ENCODE assay signal across 20 cellular contexts in the genomic region with DNA sequence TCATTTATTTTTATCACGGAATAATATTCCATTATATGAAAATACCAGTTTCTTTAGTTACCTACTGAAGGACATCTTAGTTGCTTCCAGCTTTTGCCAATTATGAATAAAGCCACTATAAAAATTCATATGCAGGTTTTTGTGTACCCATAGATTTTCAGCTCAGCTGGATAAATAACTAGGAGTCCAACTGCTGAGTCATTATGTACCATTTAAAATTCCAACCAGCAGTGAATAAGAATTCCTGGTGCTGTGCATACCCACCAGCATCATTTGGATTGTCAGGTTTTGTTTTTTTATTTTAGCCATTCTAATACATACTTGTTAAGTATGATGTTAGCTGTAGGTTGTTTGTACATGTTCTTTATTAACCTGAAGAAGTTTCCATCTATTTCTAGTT. TPM values are rescaled to one million over a fixed set of nuclear protein-coding genes. Genes with fewer than 3 reads are reported as not detected.
A peak's percentile ranks its signal among the peaks of the same experiment; 100 is the strongest.
DNase-seq lines count a peak whose midpoint lies in the region; TF ChIP-seq lines count a peak whose summit lies in the region.
"Had no signal": no experiment of that assay in that cellular context is flagged by ENCODE, and none has a peak within 500 bp of the region (broad histone marks: within the 10 kb centered on the region; RNA-seq: fewer than 3 reads in every experiment).

No MANE protein-coding gene starts in this region.

- no peak for TF ChIP-seq CTCF in astrocyte of the spinal cord (IDR thresholded peaks at IDR 0.05; ENCODE audit: low read depth, low read length)
- TF ChIP-seq CTCF in fibroblast of the aortic adventitia (IDR thresholded peaks at IDR 0.05; ENCODE audit: insufficient read depth, low read length): no peak

- no peak overlapping the region for H3K4me3 ChIP-seq in astrocyte of the spinal cord (ENCODE audit: low read depth, low read length)
- H3K4me3 ChIP-seq in fibroblast of the aortic adventitia (ENCODE audit: low read depth, low read length): no peak overlapping the region
- H3K4me3 ChIP-seq: gastrocnemius medialis had no signal

- in situ Hi-C loops in astrocyte of the spinal cord (cut with HindIII; ENCODE audit: low sequenced_read_pairs): no loop called here
- in situ Hi-C loops in KBM-7 (cut with MboI; ENCODE audit: low pct_unique_long_range_greater_than_20kb, low sequenced_read_pairs): no loop called here

- peak; percentile 56 for DNase-seq in AG08395 (ENCODE audit: low spot score)
- peak; percentile 64 for DNase-seq in astrocyte of the spinal cord (ENCODE audit: low read depth, low spot score)
- peak; percentile 58 for DNase-seq in fibroblast of the aortic adventitia (ENCODE audit: low read depth)
- no peak for DNase-seq in NCI-H526 (lab: John Stamatoyannopoulos, UW)
- DNase-seq in KBM-7: no peak
- no peak for DNase-seq in NCI-H1436 treated with DMSO at 0.1 percent for 48 hours (lab: John Stamatoyannopoulos, UW)
- DNase-seq in activated CD8-positive, alpha-beta memory T cell treated with anti-CD3 and anti-CD28 coated beads, Interleukin-2, amount 50 U/mL, for 4 hours: no peak
- DNase-seq: activated CD8-positive, alpha-beta memory T cell treated with anti-CD3 and anti-CD28 coated beads, Interleukin-2, amount 10 ng/mL, durations not matched to agents 7 days and 5 days; AML-193; effector CD8-positive, alpha-beta T cell; gastrocnemius medialis; MM.1S; NCI-H2029; NCI-H82; nephron progenitor cell; retina; RPMI8226 had no signal

- no peak for TF ChIP-seq RAD21 in Ishikawa (IDR thresholded peaks at IDR 0.05; ENCODE audit: low read depth)

- no peak for TF ChIP-seq EP300 in Ishikawa (IDR thresholded peaks at IDR 0.05; ENCODE audit: borderline replicate concordance)

TF ChIP-seq in Ishikawa, 13 proteins besides CTCF, POLR2A, EP300 and RAD21:
- TF ChIP-seq TCF12 (IDR thresholded peaks at IDR 0.05; ENCODE audit: low read depth): no peak
- TF ChIP-seq, protein P1, sequence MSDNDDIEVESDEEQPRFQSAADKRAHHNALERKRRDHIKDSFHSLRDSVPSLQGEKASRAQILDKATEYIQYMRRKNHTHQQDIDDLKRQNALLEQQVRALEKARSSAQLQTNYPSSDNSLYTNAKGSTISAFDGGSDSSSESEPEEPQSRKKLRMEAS (IDR thresholded peaks at IDR 0.05): no peak
- TF ChIP-seq ZBTB7A (IDR thresholded peaks at IDR 0.05; ENCODE audit: low read depth): no peak
- no peak for TF ChIP-seq CREB1 (IDR thresholded peaks at IDR 0.05; ENCODE audit: low read depth)
- TF ChIP-seq TAF1 (IDR thresholded peaks at IDR 0.05; ENCODE audit: low read depth): no peak
- TF ChIP-seq FOXM1 (IDR thresholded peaks at IDR 0.05; ENCODE audit: borderline replicate concordance, low read depth): no peak
- TF ChIP-seq, protein P2, sequence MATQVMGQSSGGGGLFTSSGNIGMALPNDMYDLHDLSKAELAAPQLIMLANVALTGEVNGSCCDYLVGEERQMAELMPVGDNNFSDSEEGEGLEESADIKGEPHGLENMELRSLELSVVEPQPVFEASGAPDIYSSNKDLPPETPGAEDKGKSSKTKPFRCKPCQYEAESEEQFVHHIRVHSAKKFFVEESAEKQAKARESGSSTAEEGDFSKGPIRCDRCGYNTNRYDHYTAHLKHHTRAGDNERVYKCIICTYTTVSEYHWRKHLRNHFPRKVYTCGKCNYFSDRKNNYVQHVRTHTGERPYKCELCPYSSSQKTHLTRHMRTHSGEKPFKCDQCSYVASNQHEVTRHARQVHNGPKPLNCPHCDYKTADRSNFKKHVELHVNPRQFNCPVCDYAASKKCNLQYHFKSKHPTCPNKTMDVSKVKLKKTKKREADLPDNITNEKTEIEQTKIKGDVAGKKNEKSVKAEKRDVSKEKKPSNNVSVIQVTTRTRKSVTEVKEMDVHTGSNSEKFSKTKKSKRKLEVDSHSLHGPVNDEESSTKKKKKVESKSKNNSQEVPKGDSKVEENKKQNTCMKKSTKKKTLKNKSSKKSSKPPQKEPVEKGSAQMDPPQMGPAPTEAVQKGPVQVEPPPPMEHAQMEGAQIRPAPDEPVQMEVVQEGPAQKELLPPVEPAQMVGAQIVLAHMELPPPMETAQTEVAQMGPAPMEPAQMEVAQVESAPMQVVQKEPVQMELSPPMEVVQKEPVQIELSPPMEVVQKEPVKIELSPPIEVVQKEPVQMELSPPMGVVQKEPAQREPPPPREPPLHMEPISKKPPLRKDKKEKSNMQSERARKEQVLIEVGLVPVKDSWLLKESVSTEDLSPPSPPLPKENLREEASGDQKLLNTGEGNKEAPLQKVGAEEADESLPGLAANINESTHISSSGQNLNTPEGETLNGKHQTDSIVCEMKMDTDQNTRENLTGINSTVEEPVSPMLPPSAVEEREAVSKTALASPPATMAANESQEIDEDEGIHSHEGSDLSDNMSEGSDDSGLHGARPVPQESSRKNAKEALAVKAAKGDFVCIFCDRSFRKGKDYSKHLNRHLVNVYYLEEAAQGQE (IDR thresholded peaks at IDR 0.05; ENCODE audit: low read depth): no peak
- no peak for TF ChIP-seq EGR1 (IDR thresholded peaks at IDR 0.05)
- TF ChIP-seq CEBPB (IDR thresholded peaks at IDR 0.05): no peak
- TF ChIP-seq, protein P3, sequence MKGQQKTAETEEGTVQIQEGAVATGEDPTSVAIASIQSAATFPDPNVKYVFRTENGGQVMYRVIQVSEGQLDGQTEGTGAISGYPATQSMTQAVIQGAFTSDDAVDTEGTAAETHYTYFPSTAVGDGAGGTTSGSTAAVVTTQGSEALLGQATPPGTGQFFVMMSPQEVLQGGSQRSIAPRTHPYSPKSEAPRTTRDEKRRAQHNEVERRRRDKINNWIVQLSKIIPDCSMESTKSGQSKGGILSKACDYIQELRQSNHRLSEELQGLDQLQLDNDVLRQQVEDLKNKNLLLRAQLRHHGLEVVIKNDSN (IDR thresholded peaks at IDR 0.05): no peak
- peak; percentile 77 for TF ChIP-seq TEAD4 (IDR thresholded peaks at IDR 0.05)
- TF ChIP-seq YY1 (IDR thresholded peaks at IDR 0.05; ENCODE audit: low read depth): no peak
- TF ChIP-seq NFIC (IDR thresholded peaks at IDR 0.05): peak; percentile 27; the same call in 1 of the 2 replicates

RNA-seq across cellular contexts. Expression of a gene that starts 14.5 kb away (rescaled TPM):
- total RNA-seq in fibroblast of the aortic adventitia (ENCODE audit: low replicate concordance): 3.1 and 4.3 TPM in 2 replicates
- total RNA-seq: gastrocnemius medialis had no signal

RNA-seq across cellular contexts. Expression of a gene that starts 19.2 kb away (rescaled TPM):
- total RNA-seq in fibroblast of the aortic adventitia (ENCODE audit: low replicate concordance): 0.72 and 1.4 TPM in 2 replicates

RNA-seq across cellular contexts. Expression of a gene that starts 45.5 kb away (rescaled TPM):
- total RNA-seq in fibroblast of the aortic adventitia (ENCODE audit: low replicate concordance): not detected in 2 replicates
- total RNA-seq: activated CD8-positive, alpha-beta memory T cell treated with anti-CD3 and anti-CD28 coated beads, Interleukin-2, amount 10 ng/mL, durations not matched to agents 7 days and 5 days; gastrocnemius medialis; T-helper 1 cell treated with Interleukin-12 subunit alpha and Interleukin-12 subunit beta and Interleukin-4 antibody, amounts not matched to agents 30 ng/mL and 1 ng/mL, for 36 hours; WTC11 had no signal

Comparison
In these comparisons a context has a peak if more than half of its experiments do, and no peak if none do; other contexts are left out.
1. DNase-seq: peak in AG08395 (single experiment), astrocyte of the spinal cord (single experiment) and fibroblast of the aortic adventitia (single experiment); none in NCI-H526 (0 of 2), KBM-7 (single experiment), NCI-H1436 treated with DMSO at 0.1 percent for 48 hours (single experiment) and activated CD8-positive, alpha-beta memory T cell treated with anti-CD3 and anti-CD28 coated beads, Interleukin-2, amount 50 U/mL, for 4 hours (single experiment).